ENCODE assay signal across 1 cellular context in the genomic region with DNA sequence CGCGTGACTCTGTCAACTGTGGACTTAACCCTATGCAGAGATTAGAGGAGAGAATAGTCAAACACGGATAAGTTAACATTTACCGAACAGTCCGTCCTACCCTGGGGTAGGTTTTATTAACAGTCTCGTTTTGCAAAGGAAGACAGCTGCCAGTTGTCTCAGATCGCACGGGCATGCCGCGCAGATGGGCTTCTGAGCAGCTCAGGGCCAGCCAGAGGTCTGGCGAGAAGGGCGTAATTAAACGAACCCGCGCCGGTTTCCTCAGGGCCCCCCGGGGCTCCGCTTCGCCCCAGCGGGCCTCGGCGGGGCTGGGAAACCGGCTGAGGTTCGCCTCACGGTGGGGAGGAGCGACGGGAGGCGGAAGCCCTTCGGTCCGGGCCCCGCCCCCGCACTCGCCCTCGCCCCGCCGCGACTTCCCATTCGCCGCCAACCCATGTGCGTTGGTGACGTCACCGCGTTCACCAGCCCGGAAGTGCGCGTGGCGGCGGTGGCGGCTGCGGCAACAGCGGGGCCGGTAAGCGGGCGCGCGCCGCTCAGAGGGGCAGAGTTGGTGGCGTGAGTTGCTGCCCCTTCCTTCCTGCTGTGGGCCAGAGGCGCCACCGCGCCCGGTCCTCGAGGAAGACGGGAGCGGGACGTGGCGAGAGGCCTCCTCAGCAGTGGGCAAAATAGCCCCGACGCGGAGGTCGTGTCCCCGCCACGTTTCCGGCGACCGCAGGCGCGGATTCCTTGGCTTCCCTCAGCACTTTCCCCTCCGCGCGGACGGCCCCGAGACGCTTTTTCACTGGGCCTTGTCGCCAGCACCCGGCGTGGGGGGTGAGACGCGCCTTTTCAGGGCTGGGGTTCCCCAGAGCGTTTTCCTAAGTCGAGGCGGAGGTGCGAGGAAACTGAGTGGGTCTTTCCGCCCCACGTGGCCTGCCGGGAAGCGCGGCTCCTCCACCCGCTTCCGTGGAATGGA.
TF ChIP-seq lines count a peak whose summit lies in the region.

Gene TRNT1 (plus strand): TSS at position 464 of the 955 bp plus-strand sequence. CDS start 2,101 bp downstream, outside the sequence.

TF ChIP-seq in HepG2, 621 proteins besides CTCF, POLR2A, EP300 and RAD21 (continued from another document and continues in another):
- TF ChIP-seq ZUFSP (CRISPR knock-in tag; IDR thresholded peaks at IDR 0.05; ENCODE audit: borderline replicate concordance) (no peak), ARID4A (CRISPR knock-in tag; IDR thresholded peaks at IDR 0.05; ENCODE audit: borderline replicate concordance) (peak; percentile 99), ZNF788 (CRISPR knock-in tag; IDR thresholded peaks at IDR 0.05; ENCODE audit: borderline replicate concordance) (no peak; the same call in none of the 2 replicates), SP4 (CRISPR knock-in tag; IDR thresholded peaks at IDR 0.05) (peak; percentile 77), ZNF605 (CRISPR knock-in tag; IDR thresholded peaks at IDR 0.05) (peak; percentile 65; the same call in 1 of the 2 replicates), ZNF30 (CRISPR knock-in tag; IDR thresholded peaks at IDR 0.05) (no peak), CHD2 (IDR thresholded peaks at IDR 0.05; ENCODE audit: low read depth, low read length) (no peak), ZBTB33 (CRISPR knock-in tag; IDR thresholded peaks at IDR 0.05) (no peak), MEIS1 (CRISPR knock-in tag; IDR thresholded peaks at IDR 0.05; ENCODE audit: borderline replicate concordance) (no peak; the same call in 1 of the 2 replicates), HMG20A (CRISPR knock-in tag; IDR thresholded peaks at IDR 0.05; ENCODE audit: borderline replicate concordance) (no peak), ZNF713 (CRISPR knock-in tag; IDR thresholded peaks at IDR 0.05) (no peak), ZMYM2 (CRISPR knock-in tag; IDR thresholded peaks at IDR 0.05) (no peak), ZNF121 (CRISPR knock-in tag; IDR thresholded peaks at IDR 0.05) (no peak), ARID2 (CRISPR knock-in tag; IDR thresholded peaks at IDR 0.05; ENCODE audit: borderline replicate concordance) (peak; percentile 87), ARNT2 (CRISPR knock-in tag; IDR thresholded peaks at IDR 0.05; ENCODE audit: low read depth) (peak; percentile 75), ZNF3 (CRISPR knock-in tag; IDR thresholded peaks at IDR 0.05) (no peak), ZNF20 (CRISPR knock-in tag; IDR thresholded peaks at IDR 0.05) (no peak), ZNF263 (CRISPR knock-in tag; IDR thresholded peaks at IDR 0.05) (peak; percentile 58; the same call in 1 of the 2 replicates), RXRA (CRISPR knock-in tag; IDR thresholded peaks at IDR 0.05) (peak; percentile 66; the same call in 1 of the 2 replicates), KAT8 (CRISPR knock-in tag; IDR thresholded peaks at IDR 0.05) (peak; percentile 90), ZBTB7B (CRISPR knock-in tag; IDR thresholded peaks at IDR 0.05) (no peak), TGIF2 (CRISPR knock-in tag; IDR thresholded peaks at IDR 0.05) (peak; percentile 81), SIX4 (CRISPR knock-in tag; IDR thresholded peaks at IDR 0.05) (peak; percentile 17; the same call in 1 of the 2 replicates), ATAD3A (CRISPR knock-in tag; IDR thresholded peaks at IDR 0.05) (no peak), ATF6 (CRISPR knock-in tag; conservative IDR thresholded peaks at IDR 0.05) (no peak; the same call in 1 of the 2 replicates), ZNF136 (CRISPR knock-in tag; IDR thresholded peaks at IDR 0.05; ENCODE audit: low read depth) (0 out of 2 replicates have a peak, but pooled peaks have one; percentile 52), ZNF660 (CRISPR knock-in tag; IDR thresholded peaks at IDR 0.05; ENCODE audit: borderline replicate concordance, low read depth) (no peak), ZNF382 (CRISPR knock-in tag; IDR thresholded peaks at IDR 0.05; ENCODE audit: borderline replicate concordance) (no peak), AGO2 (optimal IDR thresholded peaks at IDR 0.05; ENCODE audit: low read depth, low read length) (peak; percentile 91), SMAD9 (CRISPR knock-in tag; IDR thresholded peaks at IDR 0.05) (peak; percentile 78; the same call in 1 of the 2 replicates), ZNF616 (CRISPR knock-in tag; IDR thresholded peaks at IDR 0.05; ENCODE audit: low read depth) (peak; percentile 92), KDM4B (CRISPR knock-in tag; IDR thresholded peaks at IDR 0.05) (peak; percentile 42; the same call in 1 of the 2 replicates), PAF1 (CRISPR knock-in tag; IDR thresholded peaks at IDR 0.05) (no peak), NR2F6 (IDR thresholded peaks at IDR 0.05) (no peak), NR2F6 (CRISPR knock-in tag; IDR thresholded peaks at IDR 0.05) (0 out of 2 replicates have a peak, but pooled peaks have one; percentile 19), XRCC5 (optimal IDR thresholded peaks at IDR 0.05; ENCODE audit: low read length) (peak; percentile 26), ZNF441 (CRISPR knock-in tag; IDR thresholded peaks at IDR 0.05; ENCODE audit: borderline replicate concordance) (peak; percentile 29), ZKSCAN1 (IDR thresholded peaks at IDR 0.05; ENCODE audit: low read length) (no peak), FIP1L1 (IDR thresholded peaks at IDR 0.05; ENCODE audit: borderline replicate concordance, insufficient read depth, low read depth, low read length) (no peak), HNRNPUL1 (IDR thresholded peaks at IDR 0.05; ENCODE audit: low read depth, low read length) (no peak), ZNF460 (CRISPR knock-in tag; IDR thresholded peaks at IDR 0.05; ENCODE audit: borderline replicate concordance) (no peak), RFXAP (CRISPR knock-in tag; IDR thresholded peaks at IDR 0.05; ENCODE audit: borderline replicate concordance) (peak; percentile 88; the same call in 1 of the 2 replicates), RARA (CRISPR knock-in tag; IDR thresholded peaks at IDR 0.05) (peak; percentile 26; the same call in 1 of the 2 replicates), TAF15 (IDR thresholded peaks at IDR 0.05; ENCODE audit: low read depth, low read length, poor library complexity, severe bottlenecking) (no peak), DMAP1 (CRISPR knock-in tag; IDR thresholded peaks at IDR 0.05) (peak; percentile 96), POLR2AphosphoS2 (IDR thresholded peaks at IDR 0.05; ENCODE audit: low read depth, low read length) (no peak), ZBTB21 (CRISPR knock-in tag; IDR thresholded peaks at IDR 0.05) (peak; percentile 58), ZNF432 (CRISPR knock-in tag; IDR thresholded peaks at IDR 0.05; ENCODE audit: borderline replicate concordance) (no peak), GTF2F1 (IDR thresholded peaks at IDR 0.05; ENCODE audit: low read length) (no peak), ZNF629 (CRISPR knock-in tag; conservative IDR thresholded peaks at IDR 0.05) (no peak), CENPT (CRISPR knock-in tag; IDR thresholded peaks at IDR 0.05; ENCODE audit: low read depth) (0 out of 2 replicates have a peak, but pooled peaks have one; percentile 19)
- TF ChIP-seq, protein P1, sequence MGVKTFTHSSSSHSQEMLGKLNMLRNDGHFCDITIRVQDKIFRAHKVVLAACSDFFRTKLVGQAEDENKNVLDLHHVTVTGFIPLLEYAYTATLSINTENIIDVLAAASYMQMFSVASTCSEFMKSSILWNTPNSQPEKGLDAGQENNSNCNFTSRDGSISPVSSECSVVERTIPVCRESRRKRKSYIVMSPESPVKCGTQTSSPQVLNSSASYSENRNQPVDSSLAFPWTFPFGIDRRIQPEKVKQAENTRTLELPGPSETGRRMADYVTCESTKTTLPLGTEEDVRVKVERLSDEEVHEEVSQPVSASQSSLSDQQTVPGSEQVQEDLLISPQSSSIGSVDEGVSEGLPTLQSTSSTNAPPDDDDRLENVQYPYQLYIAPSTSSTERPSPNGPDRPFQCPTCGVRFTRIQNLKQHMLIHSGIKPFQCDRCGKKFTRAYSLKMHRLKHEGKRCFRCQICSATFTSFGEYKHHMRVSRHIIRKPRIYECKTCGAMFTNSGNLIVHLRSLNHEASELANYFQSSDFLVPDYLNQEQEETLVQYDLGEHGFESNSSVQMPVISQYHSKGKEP (CRISPR knock-in tag; IDR thresholded peaks at IDR 0.05) = no peak
- TF ChIP-seq, protein P2, sequence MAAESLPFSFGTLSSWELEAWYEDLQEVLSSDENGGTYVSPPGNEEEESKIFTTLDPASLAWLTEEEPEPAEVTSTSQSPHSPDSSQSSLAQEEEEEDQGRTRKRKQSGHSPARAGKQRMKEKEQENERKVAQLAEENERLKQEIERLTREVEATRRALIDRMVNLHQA (CRISPR knock-in tag; IDR thresholded peaks at IDR 0.05) = no peak
- TF ChIP-seq, protein P3, sequence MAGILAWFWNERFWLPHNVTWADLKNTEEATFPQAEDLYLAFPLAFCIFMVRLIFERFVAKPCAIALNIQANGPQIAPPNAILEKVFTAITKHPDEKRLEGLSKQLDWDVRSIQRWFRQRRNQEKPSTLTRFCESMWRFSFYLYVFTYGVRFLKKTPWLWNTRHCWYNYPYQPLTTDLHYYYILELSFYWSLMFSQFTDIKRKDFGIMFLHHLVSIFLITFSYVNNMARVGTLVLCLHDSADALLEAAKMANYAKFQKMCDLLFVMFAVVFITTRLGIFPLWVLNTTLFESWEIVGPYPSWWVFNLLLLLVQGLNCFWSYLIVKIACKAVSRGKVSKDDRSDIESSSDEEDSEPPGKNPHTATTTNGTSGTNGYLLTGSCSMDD (CRISPR knock-in tag; IDR thresholded peaks at IDR 0.05) = no peak
- TF ChIP-seq, protein P4, sequence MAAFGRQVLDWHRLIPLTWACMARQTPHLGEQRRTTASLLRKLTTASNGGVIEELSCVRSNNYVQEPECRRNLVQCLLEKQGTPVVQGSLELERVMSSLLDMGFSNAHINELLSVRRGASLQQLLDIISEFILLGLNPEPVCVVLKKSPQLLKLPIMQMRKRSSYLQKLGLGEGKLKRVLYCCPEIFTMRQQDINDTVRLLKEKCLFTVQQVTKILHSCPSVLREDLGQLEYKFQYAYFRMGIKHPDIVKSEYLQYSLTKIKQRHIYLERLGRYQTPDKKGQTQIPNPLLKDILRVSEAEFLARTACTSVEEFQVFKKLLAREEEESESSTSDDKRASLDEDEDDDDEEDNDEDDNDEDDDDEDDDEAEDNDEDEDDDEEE (CRISPR knock-in tag; IDR thresholded peaks at IDR 0.05) = peak; percentile 93; the same call in 1 of the 2 replicates
